ENCODE assay signal across 9 cellular contexts in genomic region chr9:127734247-127734746, GRCh38. TPM values are rescaled to one million over a fixed set of nuclear protein-coding genes. Genes with fewer than 3 reads are reported as not detected.
A peak's percentile ranks its signal among the peaks of the same experiment; 100 is the strongest.
DNase-seq lines count a peak whose midpoint lies in the region; ATAC-seq, FAIRE-seq and TF ChIP-seq lines count a peak whose summit lies in the region.
"Had no signal": no experiment of that assay in that cellular context is flagged by ENCODE, and none has a peak within 500 bp of the region (broad histone marks: within the 10 kb centered on the region; RNA-seq: fewer than 3 reads in every experiment).

No MANE protein-coding gene starts in this region.

- dilution Hi-C loops in keratinocyte (cut with MboI; ENCODE audit: extremely low pct_ligation_motif_present, low sequenced_read_pairs): no loop called here

- no peak for ATAC-seq in activated naive CD8-positive, alpha-beta T cell treated with anti-CD3 and anti-CD28 coated beads, Interleukin-2, amount 10 ng/mL, durations not matched to agents 7 days and 5 days (ENCODE audit: low read depth)
- ATAC-seq in omental fat pad (ENCODE audit: low FRiP score): no peak

- peaks cover 13% of the 10 kb centered on the region for H3K4me1 Mint-ChIP-seq in T-helper 2 cell treated with Interferon-gamma antibody and Interleukin-4, amounts not matched to agents 5 μg/mL and 100 μg/mL, for 36 hours (ENCODE audit: low read depth)
- peaks cover 14% of the 10 kb centered on the region for H3K4me1 Mint-ChIP-seq in activated naive CD8-positive, alpha-beta T cell treated with anti-CD3 and anti-CD28 coated beads, Interleukin-2, amount 10 ng/mL, durations not matched to agents 7 days and 5 days

- H3K9me1 ChIP-seq in keratinocyte (ENCODE audit: control insufficient read depth, extremely low read depth, insufficient read depth, low read length): no peaks in the 10 kb centered on the region

- POLR2A ChIA-PET in activated naive CD8-positive, alpha-beta T cell treated with anti-CD3 and anti-CD28 coated beads, Interleukin-2, amount 10 ng/mL, durations not matched to agents 7 days and 5 days (lab: Charles Lee): interaction anchor here (0.5 to 2.2 kb wide), 30 partner anchors 10 to 1338 kb away, joined by 3 to 29 read pairs (median 5); partner anchors contain the start of genes CDK9, CFAP157, LRSAM1 and PTRH1

- TF ChIP-seq CTCF in keratinocyte (optimal IDR thresholded peaks at IDR 0.05 in 1 of 3, IDR thresholded peaks at IDR 0.05 in 1 of 3, conservative IDR thresholded peaks at IDR 0.05 in 1 of 3; ENCODE audit: extremely low read depth in 1 of 3, insufficient read depth in 2 of 3, low read length in 3 of 3) (no peak), omental fat pad (IDR thresholded peaks at IDR 0.05) (no peak)

- peak overlapping the region; percentile 78 for H3K9ac ChIP-seq in keratinocyte (ENCODE audit: control insufficient read depth, extremely low read depth, insufficient read depth, low read length)

- peak overlapping the region; percentile 78 for H3K4me2 ChIP-seq in keratinocyte (ENCODE audit: control insufficient read depth, extremely low read depth, insufficient read depth, low read depth, low read length)

- no peak for DNase-seq in T-helper 2 cell treated with Interferon-gamma antibody and Interleukin-4, amounts not matched to agents 5 μg/mL and 100 μg/mL, for 36 hours (ENCODE audit: low spot score)
- DNase-seq in T-helper 2 cell (no peak), keratinocyte (ENCODE audit: low read depth, low spot score) (no peak), substantia nigra (lab: John Stamatoyannopoulos, UW) (peak in 1 of 49 donors; percentile 62), GM12891 (ENCODE audit: insufficient read length, low spot score) (no peak), omental fat pad (ENCODE audit: low spot score) (no peak)
- no peak for DNase-seq in activated naive CD8-positive, alpha-beta T cell treated with anti-CD3 and anti-CD28 coated beads, Interleukin-2, amount 10 ng/mL, durations not matched to agents 7 days and 5 days
- DNase-seq in activated CD4-positive, CD25-positive, alpha-beta regulatory T cell (lab: John Stamatoyannopoulos, UW): no peak

- H3K27ac ChIP-seq in keratinocyte (ENCODE audit: control insufficient read depth, insufficient read depth, low read length) (peak overlapping the region; percentile 25), substantia nigra (ENCODE audit: low read depth, low read length, poor library complexity, severe bottlenecking) (peak overlapping the region; percentile 94)

- H3K4me3 Mint-ChIP-seq in T-helper 2 cell treated with Interferon-gamma antibody and Interleukin-4, amounts not matched to agents 5 μg/mL and 100 μg/mL, for 36 hours: peak overlapping the region; percentile 80
- H3K4me3 Mint-ChIP-seq in activated naive CD8-positive, alpha-beta T cell treated with anti-CD3 and anti-CD28 coated beads, Interleukin-2, amount 10 ng/mL, durations not matched to agents 7 days and 5 days: peak overlapping the region; percentile 87

- no peak overlapping the region for H2AFZ ChIP-seq in keratinocyte (ENCODE audit: control insufficient read depth, low read length)

- TF ChIP-seq POLR2A in GM12891 (IDR thresholded peaks at IDR 0.05; ENCODE audit: low read depth, low read length): no peak

- FAIRE-seq in keratinocyte (lab: Jason Lieb, UNC): peak; percentile 64
- no peak for FAIRE-seq in GM12891 (lab: Jason Lieb, UNC)
- FAIRE-seq: colon had no signal

- no peaks in the 10 kb centered on the region for H3K9me3 Mint-ChIP-seq in T-helper 2 cell treated with Interferon-gamma antibody and Interleukin-4, amounts not matched to agents 5 μg/mL and 100 μg/mL, for 36 hours
- no peaks in the 10 kb centered on the region for H3K9me3 Mint-ChIP-seq in activated naive CD8-positive, alpha-beta T cell treated with anti-CD3 and anti-CD28 coated beads, Interleukin-2, amount 10 ng/mL, durations not matched to agents 7 days and 5 days

- no peaks in the 10 kb centered on the region for H3K27me3 Mint-ChIP-seq in T-helper 2 cell treated with Interferon-gamma antibody and Interleukin-4, amounts not matched to agents 5 μg/mL and 100 μg/mL, for 36 hours (ENCODE audit: low read depth)
- no peaks in the 10 kb centered on the region for H3K27me3 Mint-ChIP-seq in activated naive CD8-positive, alpha-beta T cell treated with anti-CD3 and anti-CD28 coated beads, Interleukin-2, amount 10 ng/mL, durations not matched to agents 7 days and 5 days

- peaks cover 10% of the 10 kb centered on the region for H3K4me1 ChIP-seq in keratinocyte (ENCODE audit: control insufficient read depth, extremely low read depth, insufficient read depth, low read length)

- peak overlapping the region; percentile 81 for H3K27ac Mint-ChIP-seq in T-helper 2 cell treated with Interferon-gamma antibody and Interleukin-4, amounts not matched to agents 5 μg/mL and 100 μg/mL, for 36 hours
- peak overlapping the region; percentile 79 for H3K27ac Mint-ChIP-seq in activated naive CD8-positive, alpha-beta T cell treated with anti-CD3 and anti-CD28 coated beads, Interleukin-2, amount 10 ng/mL, durations not matched to agents 7 days and 5 days

- H3K27me3 ChIP-seq in keratinocyte (ENCODE audit: control insufficient read depth, extremely low read depth, insufficient read depth, low read length): no peaks in the 10 kb centered on the region

- H3K79me2 ChIP-seq in keratinocyte (ENCODE audit: control insufficient read depth, insufficient read depth, low read length): no peaks in the 10 kb centered on the region

- H3K9me3 ChIP-seq in keratinocyte (ENCODE audit: control insufficient read depth, low read depth, low read length): no peaks in the 10 kb centered on the region

- H3K36me3 ChIP-seq in keratinocyte (ENCODE audit: control insufficient read depth in 2 of 2, extremely low read depth in 1 of 2, insufficient read depth in 2 of 2, low read length in 2 of 2): peaks cover 0 to 3% of the 10 kb centered on the region in 2 experiments

- H4K20me1 ChIP-seq in keratinocyte (ENCODE audit: control insufficient read depth, extremely low read depth, insufficient read depth, low read length): no peaks in the 10 kb centered on the region

- peak overlapping the region; percentile 64 to 87 (median 73) for H3K4me3 ChIP-seq in keratinocyte (ENCODE audit: control insufficient read depth in 2 of 3, extremely low read depth in 1 of 3, insufficient read depth in 2 of 3, low read depth in 1 of 3, low read length in 3 of 3)

- H3K36me3 Mint-ChIP-seq in T-helper 2 cell treated with Interferon-gamma antibody and Interleukin-4, amounts not matched to agents 5 μg/mL and 100 μg/mL, for 36 hours (ENCODE audit: low read depth): peaks cover 16% of the 10 kb centered on the region
- H3K36me3 Mint-ChIP-seq in activated naive CD8-positive, alpha-beta T cell treated with anti-CD3 and anti-CD28 coated beads, Interleukin-2, amount 10 ng/mL, durations not matched to agents 7 days and 5 days: peaks cover 8% of the 10 kb centered on the region

RNA-seq across cellular contexts. Expression of gene TOR2A, which starts 0.8 kb away (rescaled TPM):
- 10 to 100 TPM; 21.7 to 24.4 TPM for total RNA-seq in activated naive CD8-positive, alpha-beta T cell treated with anti-CD3 and anti-CD28 coated beads, Interleukin-2, amount 10 ng/mL, durations not matched to agents 7 days and 5 days
- 2.3 to 5.9 TPM (median 4.1 TPM) in 3 replicates for polyA plus RNA-seq in keratinocyte
- 4.1 TPM for polyA plus RNA-seq in keratinocyte (2011; ENCODE audit: low read depth)
- polyA plus RNA-seq in keratinocyte (2011; cell fraction: cytosol; rRNA removed): 3.7 and 6.1 TPM in 2 replicates
- 9.9 and 12.0 TPM in 2 replicates for polyA plus RNA-seq in keratinocyte (2011; cell fraction: nucleus; rRNA removed)
- polyA plus RNA-seq in keratinocyte (2012; ENCODE audit: low replicate concordance): 7.8 and 8.8 TPM in 2 replicates
- 1.7 to 7.1 TPM (median 2.6 TPM) in 3 replicates for polyA minus RNA-seq in keratinocyte
- polyA minus RNA-seq in keratinocyte (2011; cell fraction: cytosol; rRNA and poly(A)+ RNA removed): 9.2 TPM
- 2.8 and 5.9 TPM in 2 replicates for polyA minus RNA-seq in keratinocyte (2011; cell fraction: nucleus; rRNA and poly(A)+ RNA removed)
- polyA plus RNA-seq in GM12891 (2012; ENCODE audit: low read depth, missing spikeins): 6.3 TPM
- total RNA-seq in omental fat pad: 10 to 100 TPM in 2 of 4 donors, 1 to 10 TPM in 2; 6.2 to 15.8 (median 11.0) TPM

RNA-seq across cellular contexts. Expression of gene TTC16, which starts 18.4 kb away (rescaled TPM):
- 1 to 10 TPM; 4.4 to 5.3 TPM for total RNA-seq in activated naive CD8-positive, alpha-beta T cell treated with anti-CD3 and anti-CD28 coated beads, Interleukin-2, amount 10 ng/mL, durations not matched to agents 7 days and 5 days
- polyA plus RNA-seq in keratinocyte: 0.03 to 0.05 TPM in 2 of 3 replicates, not detected in the other
- polyA plus RNA-seq in keratinocyte (2011; ENCODE audit: low read depth): not detected
- 0.01 TPM in 1 of 2 replicates, not detected in the other for polyA plus RNA-seq in keratinocyte (2011; cell fraction: cytosol; rRNA removed)
- polyA plus RNA-seq in keratinocyte (2011; cell fraction: nucleus; rRNA removed): 0.08 TPM in 1 of 2 replicates, not detected in the other
- not detected in 2 replicates for polyA plus RNA-seq in keratinocyte (2012; ENCODE audit: low replicate concordance)
- polyA minus RNA-seq in keratinocyte: 0.10 TPM in 1 of 3 replicates, not detected in the others
- not detected for polyA minus RNA-seq in keratinocyte (2011; cell fraction: cytosol; rRNA and poly(A)+ RNA removed)
- not detected in 2 replicates for polyA minus RNA-seq in keratinocyte (2011; cell fraction: nucleus; rRNA and poly(A)+ RNA removed)
- 0.04 TPM for polyA plus RNA-seq in GM12891 (2012; ENCODE audit: low read depth, missing spikeins)
- total RNA-seq in omental fat pad: under 1 TPM in 1 of 4 donors, not detected in 3; 0.28 TPM

RNA-seq across cellular contexts. Expression of gene PTRH1, which starts 18.8 kb away (rescaled TPM):
- total RNA-seq in activated naive CD8-positive, alpha-beta T cell treated with anti-CD3 and anti-CD28 coated beads, Interleukin-2, amount 10 ng/mL, durations not matched to agents 7 days and 5 days: 10 to 100 TPM in 1 of 2 experiments, 1 to 10 TPM in 1; 9.9 to 13.1 TPM
- 14.3 to 25.2 TPM (median 14.9 TPM) in 3 replicates for polyA plus RNA-seq in keratinocyte
- 3.9 TPM for polyA plus RNA-seq in keratinocyte (2011; ENCODE audit: low read depth)
- polyA plus RNA-seq in keratinocyte (2011; cell fraction: cytosol; rRNA removed): 9.3 and 30.8 TPM in 2 replicates
- 12.4 and 20.2 TPM in 2 replicates for polyA plus RNA-seq in keratinocyte (2011; cell fraction: nucleus; rRNA removed)
- 12.5 and 37.5 TPM in 2 replicates for polyA plus RNA-seq in keratinocyte (2012; ENCODE audit: low replicate concordance)
- polyA minus RNA-seq in keratinocyte: 4.8 to 10.2 TPM (median 5.9 TPM) in 3 replicates
- polyA minus RNA-seq in keratinocyte (2011; cell fraction: cytosol; rRNA and poly(A)+ RNA removed): 35.7 TPM
- polyA minus RNA-seq in keratinocyte (2011; cell fraction: nucleus; rRNA and poly(A)+ RNA removed): 10.2 and 10.8 TPM in 2 replicates
- 6.8 TPM for polyA plus RNA-seq in GM12891 (2012; ENCODE audit: low read depth, missing spikeins)
- 10 to 100 TPM; 13.4 to 33.5 (median 23.6) TPM for total RNA-seq in omental fat pad

RNA-seq across cellular contexts. Expression of gene CFAP157, which starts 27.5 kb away (rescaled TPM):
- total RNA-seq in activated naive CD8-positive, alpha-beta T cell treated with anti-CD3 and anti-CD28 coated beads, Interleukin-2, amount 10 ng/mL, durations not matched to agents 7 days and 5 days: under 1 TPM in 1 of 2 experiments, not detected in 1; 0.23 TPM
- 0.03 TPM in 1 of 3 replicates, not detected in the others for polyA plus RNA-seq in keratinocyte
- not detected for polyA plus RNA-seq in keratinocyte (2011; ENCODE audit: low read depth)
- not detected in 2 replicates for polyA plus RNA-seq in keratinocyte (2011; cell fraction: cytosol; rRNA removed)
- 0.05 and 0.15 TPM in 2 replicates for polyA plus RNA-seq in keratinocyte (2011; cell fraction: nucleus; rRNA removed)
- 0.95 and 1.7 TPM in 2 replicates for polyA plus RNA-seq in keratinocyte (2012; ENCODE audit: low replicate concordance)
- 0.52 TPM in 1 of 3 replicates, not detected in the others for polyA minus RNA-seq in keratinocyte
- polyA minus RNA-seq in keratinocyte (2011; cell fraction: cytosol; rRNA and poly(A)+ RNA removed): not detected
- polyA minus RNA-seq in keratinocyte (2011; cell fraction: nucleus; rRNA and poly(A)+ RNA removed): not detected in 2 replicates
- polyA plus RNA-seq in GM12891 (2012; ENCODE audit: low read depth, missing spikeins): 0.21 TPM
- total RNA-seq in omental fat pad: 1 to 10 TPM in 1 of 4 donors, under 1 TPM in 1, not detected in 2; 0.24 to 1.0 TPM

RNA-seq across cellular contexts. Expression of gene SH2D3C, which starts 44.2 kb away (rescaled TPM):
- 10 to 100 TPM; 64.6 to 67.1 TPM for total RNA-seq in activated naive CD8-positive, alpha-beta T cell treated with anti-CD3 and anti-CD28 coated beads, Interleukin-2, amount 10 ng/mL, durations not matched to agents 7 days and 5 days
- polyA plus RNA-seq in keratinocyte: 0.12 to 0.21 TPM in 2 of 3 replicates, not detected in the other
- not detected for polyA plus RNA-seq in keratinocyte (2011; ENCODE audit: low read depth)
- 0.07 and 0.13 TPM in 2 replicates for polyA plus RNA-seq in keratinocyte (2011; cell fraction: cytosol; rRNA removed)
- polyA plus RNA-seq in keratinocyte (2011; cell fraction: nucleus; rRNA removed): 0.06 and 0.27 TPM in 2 replicates
- 0.13 and 0.18 TPM in 2 replicates for polyA plus RNA-seq in keratinocyte (2012; ENCODE audit: low replicate concordance)
- polyA minus RNA-seq in keratinocyte: 0.16 TPM in 1 of 3 replicates, not detected in the others
- polyA minus RNA-seq in keratinocyte (2011; cell fraction: cytosol; rRNA and poly(A)+ RNA removed): not detected
- not detected in 2 replicates for polyA minus RNA-seq in keratinocyte (2011; cell fraction: nucleus; rRNA and poly(A)+ RNA removed)
- 10.6 TPM for polyA plus RNA-seq in GM12891 (2012; ENCODE audit: low read depth, missing spikeins)
- total RNA-seq in omental fat pad: 10 to 100 TPM in 3 of 4 donors, 1 to 10 TPM in 1; 7.1 to 33.6 (median 17.2) TPM

Comparison
In these comparisons a context has a peak if more than half of its experiments do, and no peak if none do; other contexts are left out.
1. RNA of gene TTC16, which starts 18.4 kb away (total RNA-seq): 4.4 to 5.3 TPM in activated naive CD8-positive, alpha-beta T cell treated with anti-CD3 and anti-CD28 coated beads, Interleukin-2, amount 10 ng/mL, durations not matched to agents 7 days and 5 days; 0.28 TPM in omental fat pad; every median in the first group is over 4 times any median in the second.